Comparison of ENCODE assay signal across 20 cellular contexts in genomic region chr18:39318008-39318407, GRCh38.
DNase-seq lines count a peak whose midpoint lies in the region; ATAC-seq lines count a peak whose summit lies in the region.
"Had no signal": no experiment of that assay in that cellular context is flagged by ENCODE, and none has a peak within 500 bp of the region (broad histone marks: within the 10 kb centered on the region; RNA-seq: fewer than 3 reads in every experiment).

No MANE protein-coding gene starts in this region.

- H3K27ac ChIP-seq in caudate nucleus (ENCODE audit: low read depth, low read length) = peak overlapping the region; percentile 4
- H3K27ac ChIP-seq: psoas muscle, tibial nerve had no signal

- DNase-seq in caudate nucleus (lab: John Stamatoyannopoulos, UW) = peak in 4 of 61 donors; percentile 0 to 8 (median 4)
- peak; percentile 22 for DNase-seq in putamen (ENCODE audit: low spot score)
- no peak for DNase-seq in NCI-H510A treated with DMSO at 0.1 percent for 48 hours (lab: John Stamatoyannopoulos, UW)
- no peak for DNase-seq in T-helper 9 cell
- DNase-seq: activated CD4-positive, alpha-beta T cell treated with anti-CD3 and anti-CD28 coated beads for 48 hours; activated naive CD8-positive, alpha-beta T cell treated with anti-CD3 and anti-CD28 coated beads, Interleukin-2, amount 10 ng/mL, durations not matched to agents 7 days and 5 days; glutamatergic neuron; HFFc6; KBM-7; left cardiac atrium; NCI-H1048; NCI-H2029; NCI-H446; psoas muscle; stimulated activated CD4-positive, alpha-beta T cell treated with anti-CD3 and anti-CD28 coated beads, Interleukin-4, amount 100 ng/mL, for 1 hour; stimulated activated naive CD8-positive, alpha-beta T cell treated with anti-CD3 and anti-CD28 coated beads, Interleukin-15, amount 100 ng/mL, for 72 hours had no signal

- peak; percentile 83 for ATAC-seq in GM18868 (IDR thresholded peaks at IDR 0.05; ENCODE audit: unreplicated experiment)
- peak; percentile 53 for ATAC-seq in HG03159 (IDR thresholded peaks at IDR 0.05; ENCODE audit: unreplicated experiment)
- ATAC-seq in GM21825 (IDR thresholded peaks at IDR 0.05; ENCODE audit: unreplicated experiment) = no peak
- ATAC-seq: psoas muscle; stimulated activated naive CD8-positive, alpha-beta T cell treated with anti-CD3 and anti-CD28 coated beads, Interleukin-15, amount 100 ng/mL, for 72 hours had no signal
